ENCODE assay signal across 8 cellular contexts in the genomic region with DNA sequence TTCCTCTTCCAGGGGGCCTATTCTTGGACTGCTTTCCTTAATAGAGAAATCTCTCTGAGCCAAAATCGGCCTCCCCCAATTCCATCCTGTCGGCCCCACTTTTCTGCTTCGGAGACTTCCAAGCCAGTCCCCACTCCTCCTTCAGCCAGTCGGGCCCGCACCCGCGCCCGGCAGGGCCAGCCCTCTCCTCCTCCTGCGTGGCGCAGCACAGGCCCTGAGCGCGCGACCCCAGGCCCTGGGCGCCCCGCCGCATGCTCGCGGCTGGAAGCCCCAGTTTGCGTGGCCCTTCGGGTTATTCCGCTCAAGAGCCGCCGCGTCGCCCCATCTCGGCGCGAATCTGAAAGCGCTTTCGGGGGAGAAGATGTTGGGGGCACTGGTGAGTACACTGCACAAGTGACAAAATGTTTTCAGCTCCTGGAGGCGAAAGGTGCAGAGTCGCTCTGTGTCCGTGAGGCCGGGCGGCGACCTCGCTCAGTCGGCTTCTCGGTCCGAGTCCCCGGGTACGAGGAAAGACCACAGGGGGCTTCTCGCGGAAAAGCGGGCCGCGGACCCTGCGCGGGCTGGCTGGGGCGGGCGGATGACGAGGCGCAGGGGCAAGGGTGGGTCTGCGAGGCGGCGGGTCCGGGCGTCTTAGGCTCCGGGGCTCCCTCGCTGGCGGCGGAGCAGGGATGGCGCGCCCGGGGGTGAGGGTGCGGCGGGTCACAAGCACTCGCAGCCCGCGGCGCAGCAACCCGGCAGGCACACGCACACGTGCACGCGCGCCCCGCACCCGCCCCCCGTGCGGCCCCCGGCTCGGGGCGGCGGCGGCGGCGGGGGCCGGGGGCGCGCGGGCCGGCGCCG. TPM values are rescaled to one million over a fixed set of nuclear protein-coding genes. Genes with fewer than 3 reads are reported as not detected.
A peak's percentile ranks its signal among the peaks of the same experiment; 100 is the strongest.
DNase-seq lines count a peak whose midpoint lies in the region; ATAC-seq and TF ChIP-seq lines count a peak whose summit lies in the region.

A gene with protein sequence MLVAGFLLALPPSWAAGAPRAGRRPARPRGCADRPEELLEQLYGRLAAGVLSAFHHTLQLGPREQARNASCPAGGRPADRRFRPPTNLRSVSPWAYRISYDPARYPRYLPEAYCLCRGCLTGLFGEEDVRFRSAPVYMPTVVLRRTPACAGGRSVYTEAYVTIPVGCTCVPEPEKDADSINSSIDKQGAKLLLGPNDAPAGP (plus strand): TSS at position 755 of the 840 bp plus-strand sequence. CDS start 303 bp downstream, outside the sequence.

- H3K9me3 Mint-ChIP-seq in activated B cell treated with CpG ODN at 0.5 μM for 24 hours, result no peaks in the 10 kb centered on the region

- DNase-seq in COLO668 (lab: John Stamatoyannopoulos, UW; ENCODE audit: unreplicated experiment) (peak; percentile 80), activated B cell treated with CpG ODN at 0.5 μM for 24 hours (peak; percentile 40), mesenchymal stem cell (peak; percentile 33), stomach (no peak), Kasumi-1 (lab: John Stamatoyannopoulos, UW) (no peak)

- H3K79me1 ChIP-seq in mesenchymal stem cell (replicated peaks; ENCODE audit: low read length, poor library complexity, severe bottlenecking), result no peaks in the 10 kb centered on the region

- peaks cover 0 to 9% of the 10 kb centered on the region in 2 donors for H3K27me3 ChIP-seq in duodenal mucosa (ENCODE audit: control insufficient read depth in 1 of 2, insufficient read depth in 2 of 2, low read length in 2 of 2)
- peaks cover 0 to 9% of the 10 kb centered on the region in 2 experiments for H3K27me3 ChIP-seq in mesenchymal stem cell (ENCODE audit: control insufficient read depth in 1 of 2, insufficient read depth in 1 of 2, low read length in 2 of 2)
- H3K27me3 ChIP-seq in stomach, result peaks cover 0 to 28% (median 0%) of the 10 kb centered on the region in 3 donors

- no peak for TF ChIP-seq EP300 in stomach (IDR thresholded peaks at IDR 0.05)

- H3K18ac ChIP-seq in mesenchymal stem cell (ENCODE audit: low read depth in 1 of 2, low read length in 2 of 2), result no peak within 1 kb of the TSS

- H3K4me1 Mint-ChIP-seq in activated B cell treated with CpG ODN at 0.5 μM for 24 hours, result peaks cover 14% of the 10 kb centered on the region

- CTCF ChIA-PET in activated B cell treated with CpG ODN at 0.5 μM for 24 hours (lab: Charles Lee), result interaction anchor here (0.6 to 0.7 kb wide), 2 partner anchors 79 to 126 kb away, joined by 3 read pairs; no protein-coding TSS in a partner anchor

- H3K36me3 Mint-ChIP-seq in activated B cell treated with CpG ODN at 0.5 μM for 24 hours (ENCODE audit: low read depth), result peaks cover 2% of the 10 kb centered on the region

- H2BK120ac ChIP-seq in mesenchymal stem cell (ENCODE audit: low read depth, low read length), result peak within 1 kb of the TSS; percentile 73

- peak within 1 kb of the TSS; percentile 93 for H2BK15ac ChIP-seq in mesenchymal stem cell (ENCODE audit: low read depth, poor library complexity, severe bottlenecking)

- H3K4me1 ChIP-seq in duodenal mucosa (ENCODE audit: control insufficient read depth in 1 of 2, insufficient read depth in 2 of 2, low read length in 2 of 2) (peaks cover 8 to 11% of the 10 kb centered on the region in 2 donors), mesenchymal stem cell (ENCODE audit: control insufficient read depth, insufficient read depth, low read depth, low read length) (peaks cover 11% of the 10 kb centered on the region), stomach (peaks cover 7 to 23% (median 16%) of the 10 kb centered on the region in 4 donors)

- H3K27me3 Mint-ChIP-seq in activated B cell treated with CpG ODN at 0.5 μM for 24 hours, result peaks cover 19% of the 10 kb centered on the region

- H3K9ac ChIP-seq in duodenal mucosa (ENCODE audit: low read depth in 1 of 2, low read length in 2 of 2) (peak within 1 kb of the TSS; percentile 52 to 69), mesenchymal stem cell (ENCODE audit: low read length) (peak within 1 kb of the TSS; percentile 88)

- no peak for TF ChIP-seq POLR2A in stomach (IDR thresholded peaks at IDR 0.05)

- H3K27ac ChIP-seq in duodenal mucosa (ENCODE audit: low read depth, low read length) (no peak within 1 kb of the TSS), mesenchymal stem cell (ENCODE audit: low read length, poor library complexity, severe bottlenecking) (no peak within 1 kb of the TSS), stomach (peak within 1 kb of the TSS; percentile 56 to 83 (median 62))

- ATAC-seq in GM19372 (IDR thresholded peaks at IDR 0.05; ENCODE audit: low read depth, unreplicated experiment), result peak; percentile 33
- peak; percentile 23 for ATAC-seq in HG03520 (IDR thresholded peaks at IDR 0.05; ENCODE audit: unreplicated experiment)
- ATAC-seq in activated B cell treated with CpG ODN at 0.5 μM for 24 hours (ENCODE audit: low read depth), result peak; percentile 8

- intact Hi-C loops in activated B cell treated with CpG ODN at 0.5 μM for 24 hours (cut with micrococcal nuclease) (loop anchor here (5.0 to 10.0 kb wide), 6 partner anchors 199 to 964 kb away; a partner anchor contains a TSS), stomach (cut with DNase I; ENCODE audit: low total_unique reads) (no loop called here)

- no peak within 1 kb of the TSS for H2AK5ac ChIP-seq in mesenchymal stem cell (ENCODE audit: low read length, severe bottlenecking)

- no peak within 1 kb of the TSS for H2BK12ac ChIP-seq in mesenchymal stem cell (ENCODE audit: low read length in 2 of 2)

- no peaks in the 10 kb centered on the region for H3K36me3 ChIP-seq in duodenal mucosa (ENCODE audit: control insufficient read depth in 1 of 2, insufficient read depth in 2 of 2, low read length in 2 of 2)
- no peaks in the 10 kb centered on the region for H3K36me3 ChIP-seq in mesenchymal stem cell (ENCODE audit: control insufficient read depth in 1 of 2, insufficient read depth in 2 of 2, low read depth in 1 of 2, low read length in 2 of 2)
- H3K36me3 ChIP-seq in stomach, result no peaks in the 10 kb centered on the region

- peak within 1 kb of the TSS; percentile 93 for H3K4me3 Mint-ChIP-seq in activated B cell treated with CpG ODN at 0.5 μM for 24 hours

- H3K4ac ChIP-seq in mesenchymal stem cell (ENCODE audit: low read depth in 1 of 2, low read length in 2 of 2), result no peak within 1 kb of the TSS

- WGBS in mesenchymal stem cell, result 1% methylated on average over 43 of the region's 95 CpGs
- WGBS in stomach, 5 donors, result 0 to 1% (median 1%) methylated on average over 36 to 95 of the region's 95 CpGs

- peak within 1 kb of the TSS; percentile 99 for H3K4me2 ChIP-seq in mesenchymal stem cell (ENCODE audit: low read length, poor library complexity, severe bottlenecking)

- no peaks in the 10 kb centered on the region for H3K9me3 ChIP-seq in duodenal mucosa (ENCODE audit: control insufficient read depth in 1 of 2, low read length in 2 of 2)
- H3K9me3 ChIP-seq in mesenchymal stem cell (ENCODE audit: control insufficient read depth, low read length), result no peaks in the 10 kb centered on the region
- no peaks in the 10 kb centered on the region for H3K9me3 ChIP-seq in stomach

- H3K27ac Mint-ChIP-seq in activated B cell treated with CpG ODN at 0.5 μM for 24 hours, result no peak within 1 kb of the TSS

- H3K4me3 ChIP-seq in duodenal mucosa (ENCODE audit: low read depth in 1 of 2, low read length in 2 of 2) (peak within 1 kb of the TSS; percentile 66 to 79), mesenchymal stem cell (ENCODE audit: insufficient read depth in 1 of 2, low read depth in 1 of 2, low read length in 2 of 2) (peak within 1 kb of the TSS; percentile 81 to 85), stomach (peak within 1 kb of the TSS; percentile 72 to 86 (median 74))

- peak within 1 kb of the TSS; percentile 84 for H2AFZ ChIP-seq in mesenchymal stem cell (ENCODE audit: low read depth, low read length)

- H4K8ac ChIP-seq in mesenchymal stem cell (ENCODE audit: low read length), result peak within 1 kb of the TSS; percentile 49

- peak within 1 kb of the TSS in 1 of 2 experiments; percentile 21 for H3K14ac ChIP-seq in mesenchymal stem cell (ENCODE audit: low read length in 2 of 2)

- POLR2A ChIA-PET in activated B cell treated with CpG ODN at 0.5 μM for 24 hours (lab: Charles Lee), result interaction anchor here (0.9 kb wide), 1 partner anchor 71 kb away, joined by 5 read pairs; a partner anchor contains a TSS

- H4K91ac ChIP-seq in mesenchymal stem cell (ENCODE audit: low read length), result peak within 1 kb of the TSS; percentile 50

- no peak within 1 kb of the TSS for H2BK5ac ChIP-seq in mesenchymal stem cell (ENCODE audit: low read depth, low read length, poor library complexity, severe bottlenecking)

- TF ChIP-seq CTCF in activated B cell treated with CpG ODN at 0.5 μM for 24 hours (IDR thresholded peaks at IDR 0.05) (no peak), stomach (IDR thresholded peaks at IDR 0.05) (no peak)

- H3K23ac ChIP-seq in mesenchymal stem cell (ENCODE audit: low read length in 2 of 2), result no peak within 1 kb of the TSS

RNA-seq across cellular contexts. Expression of the gene that starts here (rescaled TPM):
- total RNA-seq in activated B cell treated with CpG ODN at 0.5 μM for 24 hours, result not detected in 2 replicates
- polyA plus RNA-seq in mesenchymal stem cell (2013, experiment 1 of 2), result 0.62 TPM
- 0.53 TPM for polyA plus RNA-seq in mesenchymal stem cell (2013, experiment 2 of 2)
- total RNA-seq in stomach, result 1 to 10 TPM in 3 of 5 donors, under 1 TPM in 1, not detected in 1; 0.45 to 3.5 (median 2.1) TPM
- under 1 TPM in 2 of 3 donors, not detected in 1; 0.65 to 0.68 TPM for polyA plus RNA-seq in stomach

Comparison
In these comparisons a context has a peak if more than half of its experiments do, and no peak if none do; other contexts are left out.
1. Peak in DNase-seq and ATAC-seq in activated B cell treated with CpG ODN at 0.5 μM for 24 hours; RNA of the gene not detected or under 1 TPM.
2. DNase-seq: peak in COLO668 (single experiment) and mesenchymal stem cell (single experiment); none in stomach (single experiment) and Kasumi-1 (0 of 2).
3. H3K27ac ChIP-seq: peak in stomach (5 of 5); none in duodenal mucosa (single experiment) and mesenchymal stem cell (single experiment).
4. Peak in every context shown above with its lines, with median percentiles within 50 percentile points of each other: ATAC-seq and H3K4me3 ChIP-seq.